Comparison of ENCODE assay signal across 8 cellular contexts in genomic region chr12:81520064-81520945, GRCh38.
A peak's percentile ranks its signal among the peaks of the same experiment; 100 is the strongest.
DNase-seq lines count a peak whose midpoint lies in the region; ATAC-seq and TF ChIP-seq lines count a peak whose summit lies in the region.
"Had no signal": no experiment of that assay in that cellular context is flagged by ENCODE, and none has a peak within 500 bp of the region (broad histone marks: within the 10 kb centered on the region; RNA-seq: fewer than 3 reads in every experiment).

No MANE protein-coding gene starts in this region.

- H3K79me2 ChIP-seq in trophoblast cell (ENCODE audit: control insufficient read depth, insufficient read depth, low read length, poor library complexity), result no peaks in the 10 kb centered on the region

- no peak overlapping the region for H2BK12ac ChIP-seq in trophoblast cell (ENCODE audit: low read length)

- DNase-seq in Panc1 (ENCODE audit: low read depth, low spot score) (no peak), trophoblast cell (no peak), left colon (no peak), middle frontal gyrus (ENCODE audit: extremely low spot score, low spot score) (no peak)
- no peak for DNase-seq in activated CD4-positive, alpha-beta T cell treated with anti-CD3 and anti-CD28 coated beads for 4 hours
- DNase-seq: HCEC 1CT had no signal

- H3K4me1 ChIP-seq in Panc1 (ENCODE audit: control insufficient read depth, insufficient read depth, low read length) (no peaks in the 10 kb centered on the region), trophoblast cell (ENCODE audit: control insufficient read depth in 1 of 2, insufficient read depth in 2 of 2, low read length in 2 of 2) (no peaks in the 10 kb centered on the region)

- H3K79me1 ChIP-seq in trophoblast cell (ENCODE audit: low read length), result no peaks in the 10 kb centered on the region

- no peak overlapping the region for H4K91ac ChIP-seq in trophoblast cell (ENCODE audit: low read depth, low read length)

- H4K12ac ChIP-seq in trophoblast cell (ENCODE audit: low read depth, low read length), result no peak overlapping the region

- no peak overlapping the region for H4K8ac ChIP-seq in trophoblast cell (ENCODE audit: low read depth, low read length)

- H3K4me2 ChIP-seq in trophoblast cell (ENCODE audit: low read length), result no peak overlapping the region

- in situ Hi-C loops in Panc1 (cut with HindIII; ENCODE audit: low pct_unique_long_range_greater_than_20kb, low sequenced_read_pairs), result no loop called here

- POLR2A ChIA-PET in Panc1 (lab: Charles Lee), result no interaction called here

- no peaks in the 10 kb centered on the region for H3K27me3 ChIP-seq in Panc1 (ENCODE audit: control insufficient read depth, insufficient read depth, low read length)
- no peaks in the 10 kb centered on the region for H3K27me3 ChIP-seq in trophoblast cell (ENCODE audit: insufficient read depth, low read length)

- H3K9ac ChIP-seq in trophoblast cell (ENCODE audit: low read length), result no peak overlapping the region

- no peak overlapping the region for H2AFZ ChIP-seq in trophoblast cell (ENCODE audit: insufficient read depth, low read length, poor library complexity)

- no peak overlapping the region for H2AK5ac ChIP-seq in trophoblast cell (ENCODE audit: low read length)

- intact Hi-C loops in Panc1 (cut with micrococcal nuclease; ENCODE audit: unreplicated experiment), result no loop called here
- intact Hi-C loops in left colon (cut with DNase I, micrococcal nuclease), result no loop called here

- H3K4ac ChIP-seq in trophoblast cell (ENCODE audit: low read depth, low read length), result no peak overlapping the region

- CTCF ChIA-PET in Panc1 (lab: Charles Lee), result no interaction called here

- no peaks in the 10 kb centered on the region for H3K9me3 ChIP-seq in Panc1 (ENCODE audit: control insufficient read depth, insufficient read depth, low read depth, low read length)
- no peaks in the 10 kb centered on the region for H3K9me3 ChIP-seq in trophoblast cell (ENCODE audit: insufficient read depth, low read depth, low read length)

- H2BK120ac ChIP-seq in trophoblast cell (ENCODE audit: insufficient read depth, low read length, poor library complexity), result no peak overlapping the region

- H2BK5ac ChIP-seq in trophoblast cell (ENCODE audit: low read depth, low read length, poor library complexity), result no peak overlapping the region

- H3K27ac ChIP-seq in Panc1 (ENCODE audit: low read length), result no peak overlapping the region
- no peak overlapping the region for H3K27ac ChIP-seq in trophoblast cell (ENCODE audit: low read depth, low read length)

- no peak overlapping the region for H3K14ac ChIP-seq in trophoblast cell (ENCODE audit: low read length)

- peak overlapping the region; percentile 33 to 54 for H3K4me3 ChIP-seq in Panc1 (ENCODE audit: low read depth in 2 of 2, low read length in 2 of 2)
- H3K4me3 ChIP-seq in trophoblast cell (ENCODE audit: low read depth, low read length), result no peak overlapping the region

- H3K36me3 ChIP-seq in Panc1 (ENCODE audit: control insufficient read depth, insufficient read depth, low read length) (no peaks in the 10 kb centered on the region), trophoblast cell (ENCODE audit: control insufficient read depth in 1 of 2, insufficient read depth in 2 of 2, low read length in 2 of 2) (no peaks in the 10 kb centered on the region)

- no TSS peak for BruUV-seq in Panc1 (replicated peaks; lab: Mats Ljungman, UMichigan)

- WGBS in trophoblast cell (ENCODE audit: extremely low coverage, insufficient coverage, insufficient read length), result no CpG with 5 or more reads among the region's 6 CpGs

- ATAC-seq in GM18870 (IDR thresholded peaks at IDR 0.05; ENCODE audit: unreplicated experiment) (peak; percentile 83), HG02798 (IDR thresholded peaks at IDR 0.05; ENCODE audit: poor library complexity, unreplicated experiment) (peak; percentile 67), Panc1 (no peak; the same call in 1 of the 2 replicates), left colon (no peak)

- H3K23ac ChIP-seq in trophoblast cell (ENCODE audit: low read length), result peak overlapping the region; percentile 58

- no peak for TF ChIP-seq CTCF in Panc1 (IDR thresholded peaks at IDR 0.05)

- no peak overlapping the region for H3K18ac ChIP-seq in trophoblast cell (ENCODE audit: low read length)

Comparison
In these comparisons a context has a peak if more than half of its experiments do, and no peak if none do; other contexts are left out.
1. ATAC-seq: peak in GM18870 (single experiment) and HG02798 (single experiment); none in Panc1 (single experiment) and left colon (single experiment).